Comparison of ENCODE assay signal across 1 cellular context in genomic region chr2:25257032-25257455, GRCh38.
TF ChIP-seq lines count a peak whose summit lies in the region.

No MANE protein-coding gene starts in this region.

TF ChIP-seq in H1, 55 proteins besides CTCF, POLR2A, EP300 and RAD21 (continued from another document):
- TF ChIP-seq, protein P1, sequence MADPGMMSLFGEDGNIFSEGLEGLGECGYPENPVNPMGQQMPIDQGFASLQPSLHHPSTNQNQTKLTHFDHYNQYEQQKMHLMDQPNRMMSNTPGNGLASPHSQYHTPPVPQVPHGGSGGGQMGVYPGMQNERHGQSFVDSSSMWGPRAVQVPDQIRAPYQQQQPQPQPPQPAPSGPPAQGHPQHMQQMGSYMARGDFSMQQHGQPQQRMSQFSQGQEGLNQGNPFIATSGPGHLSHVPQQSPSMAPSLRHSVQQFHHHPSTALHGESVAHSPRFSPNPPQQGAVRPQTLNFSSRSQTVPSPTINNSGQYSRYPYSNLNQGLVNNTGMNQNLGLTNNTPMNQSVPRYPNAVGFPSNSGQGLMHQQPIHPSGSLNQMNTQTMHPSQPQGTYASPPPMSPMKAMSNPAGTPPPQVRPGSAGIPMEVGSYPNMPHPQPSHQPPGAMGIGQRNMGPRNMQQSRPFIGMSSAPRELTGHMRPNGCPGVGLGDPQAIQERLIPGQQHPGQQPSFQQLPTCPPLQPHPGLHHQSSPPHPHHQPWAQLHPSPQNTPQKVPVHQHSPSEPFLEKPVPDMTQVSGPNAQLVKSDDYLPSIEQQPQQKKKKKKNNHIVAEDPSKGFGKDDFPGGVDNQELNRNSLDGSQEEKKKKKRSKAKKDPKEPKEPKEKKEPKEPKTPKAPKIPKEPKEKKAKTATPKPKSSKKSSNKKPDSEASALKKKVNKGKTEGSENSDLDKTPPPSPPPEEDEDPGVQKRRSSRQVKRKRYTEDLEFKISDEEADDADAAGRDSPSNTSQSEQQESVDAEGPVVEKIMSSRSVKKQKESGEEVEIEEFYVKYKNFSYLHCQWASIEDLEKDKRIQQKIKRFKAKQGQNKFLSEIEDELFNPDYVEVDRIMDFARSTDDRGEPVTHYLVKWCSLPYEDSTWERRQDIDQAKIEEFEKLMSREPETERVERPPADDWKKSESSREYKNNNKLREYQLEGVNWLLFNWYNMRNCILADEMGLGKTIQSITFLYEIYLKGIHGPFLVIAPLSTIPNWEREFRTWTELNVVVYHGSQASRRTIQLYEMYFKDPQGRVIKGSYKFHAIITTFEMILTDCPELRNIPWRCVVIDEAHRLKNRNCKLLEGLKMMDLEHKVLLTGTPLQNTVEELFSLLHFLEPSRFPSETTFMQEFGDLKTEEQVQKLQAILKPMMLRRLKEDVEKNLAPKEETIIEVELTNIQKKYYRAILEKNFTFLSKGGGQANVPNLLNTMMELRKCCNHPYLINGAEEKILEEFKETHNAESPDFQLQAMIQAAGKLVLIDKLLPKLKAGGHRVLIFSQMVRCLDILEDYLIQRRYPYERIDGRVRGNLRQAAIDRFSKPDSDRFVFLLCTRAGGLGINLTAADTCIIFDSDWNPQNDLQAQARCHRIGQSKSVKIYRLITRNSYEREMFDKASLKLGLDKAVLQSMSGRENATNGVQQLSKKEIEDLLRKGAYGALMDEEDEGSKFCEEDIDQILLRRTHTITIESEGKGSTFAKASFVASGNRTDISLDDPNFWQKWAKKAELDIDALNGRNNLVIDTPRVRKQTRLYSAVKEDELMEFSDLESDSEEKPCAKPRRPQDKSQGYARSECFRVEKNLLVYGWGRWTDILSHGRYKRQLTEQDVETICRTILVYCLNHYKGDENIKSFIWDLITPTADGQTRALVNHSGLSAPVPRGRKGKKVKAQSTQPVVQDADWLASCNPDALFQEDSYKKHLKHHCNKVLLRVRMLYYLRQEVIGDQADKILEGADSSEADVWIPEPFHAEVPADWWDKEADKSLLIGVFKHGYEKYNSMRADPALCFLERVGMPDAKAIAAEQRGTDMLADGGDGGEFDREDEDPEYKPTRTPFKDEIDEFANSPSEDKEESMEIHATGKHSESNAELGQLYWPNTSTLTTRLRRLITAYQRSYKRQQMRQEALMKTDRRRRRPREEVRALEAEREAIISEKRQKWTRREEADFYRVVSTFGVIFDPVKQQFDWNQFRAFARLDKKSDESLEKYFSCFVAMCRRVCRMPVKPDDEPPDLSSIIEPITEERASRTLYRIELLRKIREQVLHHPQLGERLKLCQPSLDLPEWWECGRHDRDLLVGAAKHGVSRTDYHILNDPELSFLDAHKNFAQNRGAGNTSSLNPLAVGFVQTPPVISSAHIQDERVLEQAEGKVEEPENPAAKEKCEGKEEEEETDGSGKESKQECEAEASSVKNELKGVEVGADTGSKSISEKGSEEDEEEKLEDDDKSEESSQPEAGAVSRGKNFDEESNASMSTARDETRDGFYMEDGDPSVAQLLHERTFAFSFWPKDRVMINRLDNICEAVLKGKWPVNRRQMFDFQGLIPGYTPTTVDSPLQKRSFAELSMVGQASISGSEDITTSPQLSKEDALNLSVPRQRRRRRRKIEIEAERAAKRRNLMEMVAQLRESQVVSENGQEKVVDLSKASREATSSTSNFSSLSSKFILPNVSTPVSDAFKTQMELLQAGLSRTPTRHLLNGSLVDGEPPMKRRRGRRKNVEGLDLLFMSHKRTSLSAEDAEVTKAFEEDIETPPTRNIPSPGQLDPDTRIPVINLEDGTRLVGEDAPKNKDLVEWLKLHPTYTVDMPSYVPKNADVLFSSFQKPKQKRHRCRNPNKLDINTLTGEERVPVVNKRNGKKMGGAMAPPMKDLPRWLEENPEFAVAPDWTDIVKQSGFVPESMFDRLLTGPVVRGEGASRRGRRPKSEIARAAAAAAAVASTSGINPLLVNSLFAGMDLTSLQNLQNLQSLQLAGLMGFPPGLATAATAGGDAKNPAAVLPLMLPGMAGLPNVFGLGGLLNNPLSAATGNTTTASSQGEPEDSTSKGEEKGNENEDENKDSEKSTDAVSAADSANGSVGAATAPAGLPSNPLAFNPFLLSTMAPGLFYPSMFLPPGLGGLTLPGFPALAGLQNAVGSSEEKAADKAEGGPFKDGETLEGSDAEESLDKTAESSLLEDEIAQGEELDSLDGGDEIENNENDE (IDR thresholded peaks at IDR 0.05; ENCODE audit: insufficient replicate concordance, low read length) = no peak
- TF ChIP-seq, protein P2, sequence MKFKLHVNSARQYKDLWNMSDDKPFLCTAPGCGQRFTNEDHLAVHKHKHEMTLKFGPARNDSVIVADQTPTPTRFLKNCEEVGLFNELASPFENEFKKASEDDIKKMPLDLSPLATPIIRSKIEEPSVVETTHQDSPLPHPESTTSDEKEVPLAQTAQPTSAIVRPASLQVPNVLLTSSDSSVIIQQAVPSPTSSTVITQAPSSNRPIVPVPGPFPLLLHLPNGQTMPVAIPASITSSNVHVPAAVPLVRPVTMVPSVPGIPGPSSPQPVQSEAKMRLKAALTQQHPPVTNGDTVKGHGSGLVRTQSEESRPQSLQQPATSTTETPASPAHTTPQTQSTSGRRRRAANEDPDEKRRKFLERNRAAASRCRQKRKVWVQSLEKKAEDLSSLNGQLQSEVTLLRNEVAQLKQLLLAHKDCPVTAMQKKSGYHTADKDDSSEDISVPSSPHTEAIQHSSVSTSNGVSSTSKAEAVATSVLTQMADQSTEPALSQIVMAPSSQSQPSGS (IDR thresholded peaks at IDR 0.05; ENCODE audit: low read length) = no peak
- TF ChIP-seq SIN3A (conservative IDR thresholded peaks at IDR 0.05 in 1 of 2, IDR thresholded peaks at IDR 0.05 in 1 of 2; ENCODE audit: low read depth in 1 of 2, low read length in 2 of 2) = no peak
- TF ChIP-seq RBBP5 (IDR thresholded peaks at IDR 0.05; ENCODE audit: borderline replicate concordance, low read depth, low read length) = no peak
- TF ChIP-seq HDAC6 (IDR thresholded peaks at IDR 0.05; ENCODE audit: low read depth, low read length) = no peak
- TF ChIP-seq NRF1 (IDR thresholded peaks at IDR 0.05; ENCODE audit: low read depth, low read length) = no peak
- no peak for TF ChIP-seq EZH2 (IDR thresholded peaks at IDR 0.05; ENCODE audit: low read depth, low read length, severe bottlenecking)
